ENCODE assay signal across 1 cellular context in the genomic region with DNA sequence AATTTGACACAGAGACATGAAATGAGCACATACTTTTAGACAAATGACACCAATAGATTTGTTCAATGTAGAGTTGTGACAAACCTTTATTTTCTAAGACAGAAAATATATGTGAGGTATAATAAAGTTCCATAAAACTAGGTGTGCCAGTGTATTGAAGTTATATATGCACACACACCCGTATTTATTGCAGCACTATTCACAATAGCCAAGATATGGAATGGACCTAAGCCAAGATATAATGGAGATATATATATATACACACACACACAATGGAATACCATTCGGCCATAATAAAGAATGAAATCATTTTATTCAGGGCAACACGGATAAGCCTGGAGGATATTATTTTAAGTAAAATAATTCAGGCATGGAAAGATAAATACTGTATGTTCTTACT.
TF ChIP-seq lines count a peak whose summit lies in the region.

No MANE protein-coding gene starts in this region.

TF ChIP-seq in GM23338, 12 proteins besides CTCF, POLR2A, EP300 and RAD21 (continued from another document):
- TF ChIP-seq ZNF462 (CRISPR knock-in tag; IDR thresholded peaks at IDR 0.05) (no peak), EZH2phosphoT487 (IDR thresholded peaks at IDR 0.05; ENCODE audit: unreplicated experiment) (no peak), CREB1 (CRISPR knock-in tag; IDR thresholded peaks at IDR 0.05; ENCODE audit: low read depth) (no peak), EZH2 (IDR thresholded peaks at IDR 0.05; ENCODE audit: low read depth, unreplicated experiment) (no peak)
